8 cellular contexts compared by ENCODE assay signal in genomic region chr9:129598089-129598596, GRCh38. TPM values are rescaled to one million over a fixed set of nuclear protein-coding genes. Genes with fewer than 3 reads are reported as not detected.
DNase-seq lines count a peak whose midpoint lies in the region; ATAC-seq lines count a peak whose summit lies in the region.
"Had no signal": no experiment of that assay in that cellular context is flagged by ENCODE, and none has a peak within 500 bp of the region (broad histone marks: within the 10 kb centered on the region; RNA-seq: fewer than 3 reads in every experiment).

No MANE protein-coding gene starts in this region.

- peaks cover 2 to 11% (median 7%) of the 10 kb centered on the region in 3 donors for H3K27me3 Mint-ChIP-seq in immature natural killer cell (ENCODE audit: low read depth in 3 of 3)
- peaks cover 82% of the 10 kb centered on the region for H3K27me3 Mint-ChIP-seq in stimulated activated memory B cell treated with anti-CD40 and anti-IgM and Interleukin-4, amounts not matched to agents 10 μg/mL and 1 μg/mL and 100 μg/mL, for 72 hours

- peaks cover 25% of the 10 kb centered on the region for H3K4me1 ChIP-seq in HUES64 (ENCODE audit: insufficient read depth, low read length)
- peaks cover 5% of the 10 kb centered on the region for H3K4me1 ChIP-seq in adipocyte (ENCODE audit: control insufficient read depth, insufficient read depth, low read length)
- H3K4me1 ChIP-seq in HAP-1: no peaks in the 10 kb centered on the region

- ATAC-seq in stimulated activated memory B cell treated with anti-CD40 and anti-IgM and Interleukin-4, amounts not matched to agents 10 μg/mL and 1 μg/mL and 100 μg/mL, for 72 hours: no peak
- no peak for ATAC-seq in activated CD4-positive, CD25-positive, alpha-beta regulatory T cell treated with anti-CD3 and anti-CD28 coated beads, Interleukin-2, amount 50 U/mL, for 24 hours

- peak overlapping the region in 2 of 6 donors; percentile 12 to 32 for H3K27ac Mint-ChIP-seq in immature natural killer cell
- H3K27ac Mint-ChIP-seq in stimulated activated memory B cell treated with anti-CD40 and anti-IgM and Interleukin-4, amounts not matched to agents 10 μg/mL and 1 μg/mL and 100 μg/mL, for 72 hours: no peak overlapping the region

- no peaks in the 10 kb centered on the region for H3K9me3 Mint-ChIP-seq in immature natural killer cell
- no peaks in the 10 kb centered on the region for H3K9me3 Mint-ChIP-seq in stimulated activated memory B cell treated with anti-CD40 and anti-IgM and Interleukin-4, amounts not matched to agents 10 μg/mL and 1 μg/mL and 100 μg/mL, for 72 hours

- H3K36me3 ChIP-seq in HUES64 (ENCODE audit: insufficient read depth, low read length) (no peaks in the 10 kb centered on the region), adipocyte (ENCODE audit: control insufficient read depth, insufficient read depth, low read length, severe bottlenecking) (no peaks in the 10 kb centered on the region), HAP-1 (replicated peaks) (no peaks in the 10 kb centered on the region)

- DNase-seq in adipocyte (ENCODE audit: low read depth): peak; percentile 20
- DNase-seq in immature natural killer cell: no peak
- no peak for DNase-seq in AG20443 (ENCODE audit: low spot score)
- no peak for DNase-seq in HAP-1 (ENCODE audit: low spot score in 2 of 2)
- DNase-seq: NCI-H2029 treated with DMSO at 0.1 percent for 48 hours had no signal

- WGBS in HUES64: 54% methylated on average over 14 of the region's 14 CpGs

- peak overlapping the region; percentile 81 for H3K27ac ChIP-seq in HUES64 (ENCODE audit: low read depth, low read length)

- peaks cover 12 to 17% of the 10 kb centered on the region in 2 donors for H3K4me1 Mint-ChIP-seq in immature natural killer cell
- H3K4me1 Mint-ChIP-seq in stimulated activated memory B cell treated with anti-CD40 and anti-IgM and Interleukin-4, amounts not matched to agents 10 μg/mL and 1 μg/mL and 100 μg/mL, for 72 hours: peaks cover 42% of the 10 kb centered on the region

- in situ Hi-C loops in HAP-1 (cut with MboI; ENCODE audit: low sequenced_read_pairs): no loop called here

- H3K4me3 ChIP-seq in HUES64 (ENCODE audit: low read length) (peak overlapping the region; percentile 63), adipocyte (ENCODE audit: low read length) (peak overlapping the region; percentile 62), HAP-1 (no peak overlapping the region)

- peak overlapping the region; percentile 72; the same call in 1 of the 2 replicates for H3K9ac ChIP-seq in HUES64 (ENCODE audit: low read depth, low read length)
- peak overlapping the region; percentile 79 for H3K9ac ChIP-seq in adipocyte (ENCODE audit: low read length)

- H3K4me3 Mint-ChIP-seq in immature natural killer cell: peak overlapping the region; percentile 41 to 72 (median 54)
- peak overlapping the region; percentile 6 for H3K4me3 Mint-ChIP-seq in stimulated activated memory B cell treated with anti-CD40 and anti-IgM and Interleukin-4, amounts not matched to agents 10 μg/mL and 1 μg/mL and 100 μg/mL, for 72 hours

- H3K36me3 Mint-ChIP-seq in immature natural killer cell: no peaks in the 10 kb centered on the region
- no peaks in the 10 kb centered on the region for H3K36me3 Mint-ChIP-seq in stimulated activated memory B cell treated with anti-CD40 and anti-IgM and Interleukin-4, amounts not matched to agents 10 μg/mL and 1 μg/mL and 100 μg/mL, for 72 hours

- H3K9me3 ChIP-seq in HUES64 (ENCODE audit: insufficient read depth, low read depth, low read length) (no peaks in the 10 kb centered on the region), adipocyte (ENCODE audit: control insufficient read depth, low read length) (no peaks in the 10 kb centered on the region), HAP-1 (no peaks in the 10 kb centered on the region)

- H3K27me3 ChIP-seq in HUES64 (ENCODE audit: insufficient read depth, low read length) (peaks cover 23% of the 10 kb centered on the region), adipocyte (replicated peaks; ENCODE audit: control insufficient read depth, insufficient read depth, low read length) (no peaks in the 10 kb centered on the region), HAP-1 (ENCODE audit: low read depth) (no peaks in the 10 kb centered on the region)

RNA-seq across cellular contexts. Expression of gene C9orf50, which starts 22.8 kb away (rescaled TPM):
- not detected for polyA plus RNA-seq in HUES64 (2013, experiment 1 of 2)
- polyA plus RNA-seq in HUES64 (2013, experiment 2 of 2): not detected
- not detected for polyA plus RNA-seq in immature natural killer cell

RNA-seq across cellular contexts. Expression of gene NTMT1, which starts 27.8 kb away (rescaled TPM):
- polyA plus RNA-seq in HUES64 (2013, experiment 1 of 2): 45.2 TPM
- 33.6 TPM for polyA plus RNA-seq in HUES64 (2013, experiment 2 of 2)
- polyA plus RNA-seq in immature natural killer cell: 10 to 100 TPM; 33.8 to 41.3 (median 35.8) TPM

RNA-seq across cellular contexts. Expression of gene ASB6, which starts 43.8 kb away (rescaled TPM):
- 13.2 TPM for polyA plus RNA-seq in HUES64 (2013, experiment 1 of 2)
- 12.9 TPM for polyA plus RNA-seq in HUES64 (2013, experiment 2 of 2)
- 10 to 100 TPM; 13.9 to 26.6 (median 19.9) TPM for polyA plus RNA-seq in immature natural killer cell
